ENCODE assay signal across 28 cellular contexts in genomic region chr7:35889001-35889400, GRCh38.
"Had no signal": no experiment of that assay in that cellular context is flagged by ENCODE, and none has a peak within 500 bp of the region (broad histone marks: within the 10 kb centered on the region; RNA-seq: fewer than 3 reads in every experiment).

No MANE protein-coding gene starts in this region.

- H3K4me1 Mint-ChIP-seq: neural crest cell had no signal

- DNase-seq: activated CD4-positive, alpha-beta T cell treated with anti-CD3 and anti-CD28 coated beads for 48 hours; activated CD4-positive, alpha-beta T cell treated with anti-CD3 and anti-CD28 coated beads, Interleukin-2, amount 50 U/mL, for 48 hours; activated CD8-positive, alpha-beta memory T cell treated with anti-CD3 and anti-CD28 coated beads for 24 hours; activated effector memory CD4-positive, alpha-beta T cell treated with anti-CD3 and anti-CD28 coated beads, Interleukin-2, amount 50 U/mL, for 16 hours; activated naive CD4-positive, alpha-beta T cell treated with anti-CD3 and anti-CD28 coated beads for 36 hours; anterior cingulate cortex; cerebellar nuclear complex; colonic mucosa; dorsolateral prefrontal cortex; effector memory CD4-positive, alpha-beta T cell; erythroblast; gastrocnemius medialis; glutamatergic neuron; left cardiac atrium; left ventricle myocardium superior; right cardiac atrium; stimulated activated CD4-positive, alpha-beta T cell treated with anti-CD3 and anti-CD28 coated beads, Interleukin-15, amount 100 ng/mL, for 24 hours; stimulated activated CD4-positive, alpha-beta T cell treated with anti-CD3 and anti-CD28 coated beads, Interleukin-2, amount 100 ng/mL, for 24 hours; stimulated activated naive CD4-positive, alpha-beta T cell; T-helper 9 cell; testis; transverse colon; uterus; WERI-Rb-1 had no signal

- H3K27ac Mint-ChIP-seq: activated naive CD4-positive, alpha-beta T cell treated with anti-CD3 and anti-CD28 coated beads for 36 hours had no signal

- FAIRE-seq: bronchial epithelial cell, keratinocyte had no signal

- ATAC-seq: activated CD4-positive, CD25-positive, alpha-beta regulatory T cell treated with anti-CD3 and anti-CD28 coated beads, Interleukin-2, amount 50 U/mL, for 24 hours; gastrocnemius medialis; left cardiac atrium; left ventricle myocardium superior; right cardiac atrium had no signal

- H3K27ac ChIP-seq: colonic mucosa, gastrocnemius medialis, testis, transverse colon, uterus, WERI-Rb-1 had no signal

- H3K4me3 Mint-ChIP-seq: activated naive CD4-positive, alpha-beta T cell treated with anti-CD3 and anti-CD28 coated beads for 36 hours; neural crest cell had no signal

- H3K36me3 ChIP-seq: colonic mucosa, uterus, WERI-Rb-1 had no signal

- H3K27me3 ChIP-seq: colonic mucosa, dorsolateral prefrontal cortex, gastrocnemius medialis, testis, transverse colon, uterus had no signal

- H3K9me3 Mint-ChIP-seq: activated naive CD4-positive, alpha-beta T cell treated with anti-CD3 and anti-CD28 coated beads for 36 hours; neural crest cell had no signal

- H3K9me3 ChIP-seq: colonic mucosa, gastrocnemius medialis, testis, transverse colon, uterus had no signal

- H3K4me3 ChIP-seq: colonic mucosa, dorsolateral prefrontal cortex, gastrocnemius medialis, testis, transverse colon, uterus had no signal
